ENCODE assay signal across 11 cellular contexts in genomic region chr1:191993549-191993948, GRCh38.
DNase-seq lines count a peak whose midpoint lies in the region; ATAC-seq, FAIRE-seq and TF ChIP-seq lines count a peak whose summit lies in the region.
"Had no signal": no experiment of that assay in that cellular context is flagged by ENCODE, and none has a peak within 500 bp of the region (broad histone marks: within the 10 kb centered on the region; RNA-seq: fewer than 3 reads in every experiment).

No MANE protein-coding gene starts in this region.

- H3K9me1 ChIP-seq in K562 (ENCODE audit: control insufficient read depth, insufficient read depth, low read length) = no peaks in the 10 kb centered on the region

- no peaks in the 10 kb centered on the region for H3K79me2 ChIP-seq in K562 (ENCODE audit: control insufficient read depth, insufficient read depth, low read length)

- TF ChIP-seq RAD21 in K562 (CRISPR knock-in tag; conservative IDR thresholded peaks at IDR 0.05 in 1 of 2, IDR thresholded peaks at IDR 0.05 in 1 of 2) = peak in 1 of 2 experiments; percentile 81; a peak in 3 of 4 replicates

- no peak overlapping the region for H3K27ac ChIP-seq in K562 (ENCODE audit: extremely low read depth, low read depth, low read length)
- H3K27ac ChIP-seq: ovary, SJSA1 had no signal

- POLR2A ChIA-PET in K562 (lab: Yijun Ruan, JAX) = interaction anchor here (0.6 kb wide), 2 partner anchors 16 to 43 kb away, joined by 3 to 4 read pairs; no protein-coding TSS in a partner anchor

- H3K4me2 ChIP-seq in K562 (ENCODE audit: insufficient read depth, low read length) = no peak overlapping the region

- in situ Hi-C loops in K562 (cut with MboI) = no loop called here

- TF ChIP-seq POLR2A in K562 (conservative IDR thresholded peaks at IDR 0.05) = no peak

- TF ChIP-seq CTCF in K562 (IDR thresholded peaks at IDR 0.05 in 2 of 3, conservative IDR thresholded peaks at IDR 0.05 in 1 of 3; ENCODE audit: insufficient read depth in 2 of 3, low read depth in 1 of 3, low read length in 3 of 3) = peak; percentile 33 to 40 (median 39); a peak in 3 of 6 replicates

- peak; percentile 34 for DNase-seq in H4 (ENCODE audit: low spot score)
- DNase-seq in NCI-H2227 (lab: John Stamatoyannopoulos, UW; ENCODE audit: unreplicated experiment) = peak; percentile 26
- peak in 1 of 4 experiments; percentile 27 for DNase-seq in K562 (ENCODE audit: extremely low read depth in 1 of 4, low spot score in 3 of 4)
- peak; percentile 62 for DNase-seq in myocyte (ENCODE audit: low read depth)
- DNase-seq in stimulated activated CD4-positive, alpha-beta T cell treated with anti-CD3 and anti-CD28 coated beads, Interleukin-4, amount 100 ng/mL, for 1 hour = no peak
- DNase-seq in activated T-cell treated with anti-CD3 and anti-CD28 coated beads for 4 hours = no peak
- no peak for DNase-seq in stimulated activated naive CD8-positive, alpha-beta T cell treated with anti-CD3 and anti-CD28 coated beads, Interleukin-15, Interleukin-2, amounts not matched to agents 100 U/mL and 50 U/mL, for 24 hours
- DNase-seq: activated gamma-delta T cell treated with Interleukin-2 at 50 U/mL for 16 hours, ovary had no signal

- peak; percentile 78 for ATAC-seq in K562
- no peak for ATAC-seq in HG02970 (IDR thresholded peaks at IDR 0.05; ENCODE audit: low FRiP score, unreplicated experiment)
- no peak for ATAC-seq in stimulated activated naive CD8-positive, alpha-beta T cell treated with anti-CD3 and anti-CD28 coated beads, Interleukin-15, Interleukin-2, amounts not matched to agents 100 U/mL and 50 U/mL, for 24 hours

- WGBS in K562 (ENCODE audit: insufficient coverage, low coverage, missing lambda C conversion rate) = 12% methylated on average over 2 of the region's 2 CpGs

- H3K9ac ChIP-seq in K562 (ENCODE audit: insufficient read depth in 1 of 2, low read depth in 2 of 2, low read length in 2 of 2) = no peak overlapping the region

- TF ChIP-seq EP300 in K562 (IDR thresholded peaks at IDR 0.05; ENCODE audit: low read length) = no peak

- CTCF ChIA-PET in K562 (lab: Yijun Ruan, JAX; ENCODE audit: low intra/inter-chr PET ratio) = interaction anchor here (1.1 to 1.6 kb wide), 2 partner anchors 452 to 453 kb away, joined by 3 to 6 read pairs; no protein-coding TSS in a partner anchor

- no peak overlapping the region for H2AFZ ChIP-seq in K562 (ENCODE audit: low read depth, low read length)

- no peak for FAIRE-seq in K562 (lab: Jason Lieb, UNC)

- no peak overlapping the region for H3K4me3 ChIP-seq in K562
- H3K4me3 ChIP-seq: ovary, SJSA1 had no signal

- no peaks in the 10 kb centered on the region for H3K27me3 ChIP-seq in K562 (ENCODE audit: control insufficient read depth in 2 of 2, insufficient read depth in 2 of 2, low read length in 2 of 2)
- H3K27me3 ChIP-seq: ovary, SJSA1 had no signal

- H4K20me1 ChIP-seq in K562 (replicated peaks; ENCODE audit: control insufficient read depth, insufficient read depth, low read length) = no peaks in the 10 kb centered on the region

- H3K4me1 ChIP-seq in K562 (replicated peaks in 1 of 2; ENCODE audit: control insufficient read depth in 2 of 2, insufficient read depth in 2 of 2, low read length in 2 of 2) = no peaks in the 10 kb centered on the region
- H3K4me1 ChIP-seq: SJSA1 had no signal

- H3K36me3 ChIP-seq in K562 (ENCODE audit: control insufficient read depth, insufficient read depth, low read length) = no peaks in the 10 kb centered on the region
- H3K36me3 ChIP-seq: ovary, SJSA1 had no signal

- H3K9me3 ChIP-seq in K562 (replicated peaks; ENCODE audit: control insufficient read depth, insufficient read depth, low read depth, low read length) = 0 out of 2 replicates have a peak, but pooled peaks cover 1% of the 10 kb centered on the region
- H3K9me3 ChIP-seq: ovary, SJSA1 had no signal

- intact Hi-C loops in K562 (cut with micrococcal nuclease) = loop anchor here (2.0 to 5.0 kb wide), 2 partner anchors 244 to 317 kb away; no protein-coding TSS in a partner anchor

- BruUV-seq in K562 (replicated peaks; lab: Mats Ljungman, UMichigan) = no TSS peak

TF ChIP-seq in K562, 482 proteins besides CTCF, POLR2A, EP300 and RAD21:
- TF ChIP-seq MCM5 (IDR thresholded peaks at IDR 0.05; ENCODE audit: low read depth) = no peak
- no peak for TF ChIP-seq ZFX (CRISPR knock-in tag; IDR thresholded peaks at IDR 0.05)
- peak; percentile 35 for TF ChIP-seq SMC3 (conservative IDR thresholded peaks at IDR 0.05; ENCODE audit: insufficient read depth, low read depth, low read length)
- TF ChIP-seq ARID2 (IDR thresholded peaks at IDR 0.05) = 0 out of 2 replicates have a peak, but pooled peaks have one; percentile 24
- no peak for TF ChIP-seq ZNF239 (CRISPR knock-in tag; IDR thresholded peaks at IDR 0.05)
TF ChIP-seq in K562: peak in this region for 2.

Comparison
In these comparisons a context has a peak if more than half of its experiments do, and no peak if none do; other contexts are left out.
1. DNase-seq: peak in H4 (single experiment), NCI-H2227 (single experiment) and myocyte (single experiment); none in stimulated activated CD4-positive, alpha-beta T cell treated with anti-CD3 and anti-CD28 coated beads, Interleukin-4, amount 100 ng/mL, for 1 hour (single experiment), activated T-cell treated with anti-CD3 and anti-CD28 coated beads for 4 hours (single experiment) and stimulated activated naive CD8-positive, alpha-beta T cell treated with anti-CD3 and anti-CD28 coated beads, Interleukin-15, Interleukin-2, amounts not matched to agents 100 U/mL and 50 U/mL, for 24 hours (single experiment).